Comparison of ENCODE assay signal across 26 cellular contexts in the genomic region with DNA sequence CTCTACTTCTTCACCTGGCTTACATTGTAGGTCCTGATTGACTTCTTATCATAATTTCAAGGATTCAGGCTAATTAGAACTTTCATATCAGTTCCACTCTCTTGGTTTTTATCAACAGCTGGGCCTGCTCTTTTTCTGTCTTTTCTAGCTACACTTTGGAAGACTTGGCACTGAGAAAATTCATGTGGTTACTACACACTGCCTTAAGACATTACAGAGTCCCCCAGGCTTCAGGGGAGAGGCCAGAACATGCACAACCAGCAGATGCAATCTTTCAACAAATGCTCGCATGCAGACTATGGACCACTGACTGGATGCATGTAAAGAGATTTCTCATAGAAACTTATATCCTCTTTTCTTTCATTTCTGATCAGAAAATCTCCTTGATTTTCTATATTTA.
"Had no signal": no experiment of that assay in that cellular context is flagged by ENCODE, and none has a peak within 500 bp of the region (broad histone marks: within the 10 kb centered on the region; RNA-seq: fewer than 3 reads in every experiment).

No MANE protein-coding gene starts in this region.

- H3K4me1 ChIP-seq: heart right ventricle, neural progenitor cell, parathyroid adenoma, right atrium auricular region, suprapubic skin, tibial artery, upper lobe of right lung had no signal

- H3K9ac ChIP-seq: neural progenitor cell, parathyroid adenoma had no signal

- H3K4me1 Mint-ChIP-seq: naive thymus-derived CD8-positive, alpha-beta T cell; stimulated activated naive B cell treated with anti-CD40 and anti-IgM and Interleukin-4, amounts not matched to agents 10 μg/mL and 1 μg/mL and 100 μg/mL, for 72 hours had no signal

- H3K27ac Mint-ChIP-seq: naive thymus-derived CD8-positive, alpha-beta T cell; nephron progenitor cell; neural progenitor cell; progenitor cell of endocrine pancreas; stimulated activated naive B cell treated with anti-CD40 and anti-IgM and Interleukin-4, amounts not matched to agents 10 μg/mL and 1 μg/mL and 100 μg/mL, for 72 hours had no signal

- H3K27me3 ChIP-seq: heart right ventricle, hepatocyte, neural progenitor cell, neutrophil, right atrium auricular region, right lobe of liver, stomach, suprapubic skin, tibial artery, upper lobe of right lung had no signal

- H3K4me3 ChIP-seq: heart right ventricle, hepatocyte, lung, neural progenitor cell, right atrium auricular region, right lobe of liver, skin epidermis, stomach, suprapubic skin, thoracic aorta, tibial artery, upper lobe of right lung had no signal

- H3K36me3 Mint-ChIP-seq: naive thymus-derived CD8-positive, alpha-beta T cell; neural progenitor cell; stimulated activated naive B cell treated with anti-CD40 and anti-IgM and Interleukin-4, amounts not matched to agents 10 μg/mL and 1 μg/mL and 100 μg/mL, for 72 hours had no signal

- H3K27me3 Mint-ChIP-seq: naive thymus-derived CD8-positive, alpha-beta T cell; progenitor cell of endocrine pancreas; stimulated activated naive B cell treated with anti-CD40 and anti-IgM and Interleukin-4, amounts not matched to agents 10 μg/mL and 1 μg/mL and 100 μg/mL, for 72 hours had no signal

- ATAC-seq: naive thymus-derived CD8-positive, alpha-beta T cell; right lobe of liver; stimulated activated naive B cell treated with anti-CD40 and anti-IgM and Interleukin-4, amounts not matched to agents 10 μg/mL and 1 μg/mL and 100 μg/mL, for 72 hours; stimulated activated naive CD8-positive, alpha-beta T cell treated with anti-CD3 and anti-CD28 coated beads, Interleukin-15, Interleukin-2, amounts not matched to agents 100 U/mL and 50 U/mL, for 24 hours; upper lobe of right lung had no signal

- DNase-seq: heart right ventricle; islet precursor cell; mesendoderm; naive thymus-derived CD8-positive, alpha-beta T cell; nephron progenitor cell; occipital lobe; right lobe of liver; stimulated activated CD4-positive, alpha-beta T cell treated with anti-CD3 and anti-CD28 coated beads, Interleukin-12 subunit alpha, Interleukin-12 subunit beta, amount 100 ng/mL, for 4 hours; stimulated activated CD4-positive, alpha-beta T cell treated with anti-CD3 and anti-CD28 coated beads, Interleukin-15, amount 100 ng/mL, for 24 hours; stimulated activated CD4-positive, alpha-beta T cell treated with anti-CD3 and anti-CD28 coated beads, Interleukin-2, amount 100 ng/mL, for 24 hours; stimulated activated CD4-positive, alpha-beta T cell treated with anti-CD3 and anti-CD28 coated beads, Interleukin-4, amount 100 ng/mL, for 1 hour; stimulated activated naive B cell treated with anti-CD40 and anti-IgM and Interleukin-4, amounts not matched to agents 10 μg/mL and 1 μg/mL and 100 μg/mL, for 72 hours; stimulated activated naive CD8-positive, alpha-beta T cell treated with anti-CD3 and anti-CD28 coated beads, Interleukin-15, Interleukin-2, amounts not matched to agents 100 U/mL and 50 U/mL, for 24 hours; stomach; tibial artery; upper lobe of right lung had no signal

- H3K27ac ChIP-seq: heart right ventricle, hepatocyte, neural progenitor cell, neutrophil, parathyroid adenoma, right atrium auricular region, right lobe of liver, skin epidermis, stomach, suprapubic skin, thoracic aorta, tibial artery, upper lobe of right lung had no signal

- H3K9me3 Mint-ChIP-seq: nephron progenitor cell; neural progenitor cell; stimulated activated naive B cell treated with anti-CD40 and anti-IgM and Interleukin-4, amounts not matched to agents 10 μg/mL and 1 μg/mL and 100 μg/mL, for 72 hours had no signal

- H3K4me3 Mint-ChIP-seq: naive thymus-derived CD8-positive, alpha-beta T cell; nephron progenitor cell; neural progenitor cell; stimulated activated naive B cell treated with anti-CD40 and anti-IgM and Interleukin-4, amounts not matched to agents 10 μg/mL and 1 μg/mL and 100 μg/mL, for 72 hours had no signal

- H3K36me3 ChIP-seq: heart right ventricle, neural progenitor cell, neutrophil, right atrium auricular region, right lobe of liver, stomach, suprapubic skin, thoracic aorta, tibial artery, upper lobe of right lung had no signal

- H3K9me3 ChIP-seq: heart right ventricle, neutrophil, right atrium auricular region, right lobe of liver, stomach, suprapubic skin, thoracic aorta, tibial artery, upper lobe of right lung had no signal
